23 cellular contexts compared by ENCODE assay signal in the genomic region with DNA sequence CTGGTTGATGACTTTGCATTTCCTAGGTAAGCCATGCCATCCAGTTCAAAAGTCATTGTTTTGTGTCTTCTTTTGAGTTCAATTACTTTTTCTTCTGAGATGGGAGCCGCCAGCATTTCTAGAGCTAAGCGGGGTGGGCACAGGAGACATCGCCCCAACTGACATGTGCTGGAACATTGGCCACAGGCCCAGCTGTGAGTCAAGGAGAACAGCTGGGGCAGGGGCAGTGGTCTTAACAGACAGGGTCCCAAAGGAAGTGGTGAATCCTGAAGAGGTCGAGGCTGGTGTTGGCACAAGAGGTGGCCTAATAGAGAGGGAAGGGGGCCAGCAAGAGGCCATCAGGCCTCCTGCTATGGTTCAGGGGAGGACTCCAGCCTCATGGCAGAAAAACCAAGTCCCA. TPM values are rescaled to one million over a fixed set of nuclear protein-coding genes. Genes with fewer than 3 reads are reported as not detected.
DNase-seq lines count a peak whose midpoint lies in the region; ATAC-seq and TF ChIP-seq lines count a peak whose summit lies in the region.
"Had no signal": no experiment of that assay in that cellular context is flagged by ENCODE, and none has a peak within 500 bp of the region (broad histone marks: within the 10 kb centered on the region; RNA-seq: fewer than 3 reads in every experiment).

No MANE protein-coding gene starts in this region.

- no peak overlapping the region for H2BK12ac ChIP-seq in neuronal stem cell (ENCODE audit: low read length)

- peaks cover 2% of the 10 kb centered on the region for H3K79me1 ChIP-seq in neuronal stem cell (ENCODE audit: low read depth, low read length)

- peak overlapping the region in 1 of 11 experiments; percentile 0; a peak in 1 of 22 replicates for H3K27ac ChIP-seq in BLaER1 treated with 17β-estradiol and CSF1 and Interleukin-3, amounts not matched to agents 10 nM and 100 nM
- no peak overlapping the region for H3K27ac ChIP-seq in neuronal stem cell (replicated peaks; ENCODE audit: low read length)
- peak overlapping the region; percentile 57 for H3K27ac ChIP-seq in substantia nigra (ENCODE audit: low read depth, low read length, poor library complexity, severe bottlenecking)
- H3K27ac ChIP-seq: RWPE1 had no signal

- peak overlapping the region; percentile 44 for H3K18ac ChIP-seq in neuronal stem cell (ENCODE audit: low read length)

- H3K27me3 Mint-ChIP-seq in chondrocyte (ENCODE audit: low read depth), result peaks cover 25% of the 10 kb centered on the region

- no peaks in the 10 kb centered on the region for H3K36me3 ChIP-seq in BLaER1 treated with 17β-estradiol and CSF1 and Interleukin-3, amounts not matched to agents 10 nM and 100 nM
- H3K36me3 ChIP-seq in neuronal stem cell (replicated peaks in 1 of 2; ENCODE audit: control insufficient read depth in 2 of 2, insufficient read depth in 2 of 2, low read length in 2 of 2), result no peaks in the 10 kb centered on the region

- H3K23ac ChIP-seq in neuronal stem cell (ENCODE audit: low read depth, low read length, poor library complexity), result no peak overlapping the region

- no CpG with 5 or more reads among the region's 4 CpGs for WGBS in neuronal stem cell (ENCODE audit: extremely low coverage in 2 of 2, insufficient read length in 2 of 2, insufficient replicate concordance in 1 of 2), 2 donors

- no peak overlapping the region for H3K4ac ChIP-seq in neuronal stem cell (ENCODE audit: low read length)

- H2BK5ac ChIP-seq in neuronal stem cell (ENCODE audit: low read length), result no peak overlapping the region

- peak overlapping the region in 8 of 11 experiments; percentile 10 to 62 (median 46); a peak in 14 of 22 replicates for H3K4me2 ChIP-seq in BLaER1 treated with 17β-estradiol and CSF1 and Interleukin-3, amounts not matched to agents 10 nM and 100 nM
- H3K4me2 ChIP-seq in neuronal stem cell (ENCODE audit: insufficient read depth, low read length, poor library complexity, severe bottlenecking), result no peak overlapping the region

- no peaks in the 10 kb centered on the region for H3K27me3 ChIP-seq in BLaER1 treated with 17β-estradiol and CSF1 and Interleukin-3, amounts not matched to agents 10 nM and 100 nM
- peaks cover 0 to 11% (median 9%) of the 10 kb centered on the region in 3 experiments for H3K27me3 ChIP-seq in neuronal stem cell (ENCODE audit: control insufficient read depth in 3 of 3, insufficient read depth in 3 of 3, low read depth in 1 of 3, low read length in 3 of 3)

- H3K14ac ChIP-seq in neuronal stem cell (ENCODE audit: low read length), result no peak overlapping the region

- no peak overlapping the region for H2BK15ac ChIP-seq in neuronal stem cell (ENCODE audit: low read length)

- H3K9me3 Mint-ChIP-seq in chondrocyte (ENCODE audit: low read depth), result no peaks in the 10 kb centered on the region
- H3K9me3 Mint-ChIP-seq: CD8-positive, alpha-beta memory T cell had no signal

- H2AK5ac ChIP-seq in neuronal stem cell (ENCODE audit: low read depth, low read length), result no peak overlapping the region

- peaks cover 0 to 3% (median 0%) of the 10 kb centered on the region in 11 experiments; a peak in 1 of 22 replicates for H4K20me1 ChIP-seq in BLaER1 treated with 17β-estradiol and CSF1 and Interleukin-3, amounts not matched to agents 10 nM and 100 nM

- no peak overlapping the region for H2BK120ac ChIP-seq in neuronal stem cell (ENCODE audit: low read depth, low read length)

- ATAC-seq in GM18873 (IDR thresholded peaks at IDR 0.05; ENCODE audit: low FRiP score, unreplicated experiment), result no peak
- ATAC-seq in HG03442 (IDR thresholded peaks at IDR 0.05; ENCODE audit: unreplicated experiment), result no peak
- no peak for ATAC-seq in HG03439 (IDR thresholded peaks at IDR 0.05; ENCODE audit: unreplicated experiment)
- ATAC-seq: HepG2, Panc1 had no signal

- DNase-seq in chondrocyte (ENCODE audit: low spot score), result peak; percentile 42
- DNase-seq in neuronal stem cell (ENCODE audit: low spot score), result no peak
- peak in 3 of 49 donors; percentile 15 to 41 (median 28) for DNase-seq in substantia nigra (lab: John Stamatoyannopoulos, UW)
- no peak for DNase-seq in H4 (ENCODE audit: low spot score)
- DNase-seq: CD8-positive, alpha-beta memory T cell; DMS153; DND-41; Kasumi-1; NCI-H1092 treated with DMSO at 0.1 percent for 48 hours; NCI-H1436; NCI-H187; NCI-H2081 treated with DMSO at 0.1 percent for 48 hours; NCI-H226; NCI-H510A; SHP77 had no signal

- H3K4me3 Mint-ChIP-seq in chondrocyte (ENCODE audit: unreplicated experiment), result no peak overlapping the region
- H3K4me3 Mint-ChIP-seq: CD14-positive monocyte; CD8-positive, alpha-beta memory T cell had no signal

- TF ChIP-seq CTCF in chondrocyte (IDR thresholded peaks at IDR 0.05), result no peak

- no peak overlapping the region for H4K8ac ChIP-seq in neuronal stem cell (ENCODE audit: low read depth, low read length)

- no peak overlapping the region for H2AFZ ChIP-seq in neuronal stem cell (ENCODE audit: low read length)

- H3K9me3 ChIP-seq in BLaER1 treated with 17β-estradiol and CSF1 and Interleukin-3, amounts not matched to agents 10 nM and 100 nM (replicated peaks in 1 of 11), result no peaks in the 10 kb centered on the region
- H3K9me3 ChIP-seq in neuronal stem cell (replicated peaks in 1 of 2; ENCODE audit: control insufficient read depth in 2 of 2, insufficient read depth in 1 of 2, low read depth in 1 of 2, low read length in 2 of 2), result no peaks in the 10 kb centered on the region

- H3K36me3 Mint-ChIP-seq in chondrocyte (ENCODE audit: low read depth), result no peaks in the 10 kb centered on the region
- H3K36me3 Mint-ChIP-seq: CD14-positive monocyte; CD8-positive, alpha-beta memory T cell had no signal

- H3K27ac Mint-ChIP-seq in chondrocyte (ENCODE audit: unreplicated experiment), result no peak overlapping the region
- H3K27ac Mint-ChIP-seq: CD14-positive monocyte; CD8-positive, alpha-beta memory T cell had no signal

- H3K9ac ChIP-seq in BLaER1 treated with 17β-estradiol and CSF1 and Interleukin-3, amounts not matched to agents 10 nM and 100 nM, result no peak overlapping the region
- no peak overlapping the region for H3K9ac ChIP-seq in neuronal stem cell (ENCODE audit: low read depth, low read length, poor library complexity)

- H3K4me3 ChIP-seq in BLaER1 treated with 17β-estradiol and CSF1 and Interleukin-3, amounts not matched to agents 10 nM and 100 nM, result no peak overlapping the region
- no peak overlapping the region for H3K4me3 ChIP-seq in neuronal stem cell (ENCODE audit: low read length in 2 of 2)

- peaks cover 2 to 24% (median 17%) of the 10 kb centered on the region in 10 experiments; a peak in 19 of 20 replicates for H3K4me1 ChIP-seq in BLaER1 treated with 17β-estradiol and CSF1 and Interleukin-3, amounts not matched to agents 10 nM and 100 nM
- H3K4me1 ChIP-seq in neuronal stem cell (ENCODE audit: control insufficient read depth in 2 of 2, insufficient read depth in 1 of 2, low read depth in 1 of 2, low read length in 2 of 2), result peaks cover 2 to 3% of the 10 kb centered on the region in 2 donors

- H3K4me1 Mint-ChIP-seq in chondrocyte (ENCODE audit: low read depth), result peaks cover 2% of the 10 kb centered on the region
- H3K4me1 Mint-ChIP-seq: CD8-positive, alpha-beta memory T cell had no signal

- no peak overlapping the region for H4K91ac ChIP-seq in neuronal stem cell (ENCODE audit: low read depth, low read length, poor library complexity)

RNA-seq across cellular contexts. Expression of a gene that starts 17.1 kb away (rescaled TPM):
- 0.30 to 0.94 TPM (median 0.59 TPM) in 3 replicates for total RNA-seq in chondrocyte
- 10.1 TPM for polyA plus RNA-seq in neuronal stem cell (2013, experiment 1 of 2)
- 10.1 TPM for polyA plus RNA-seq in neuronal stem cell (2013, experiment 2 of 2)
- total RNA-seq in H4 (2014; rRNA removed; shearing (Covaris generic)), result 4.8 and 12.4 TPM in 2 replicates
